24 cellular contexts compared by ENCODE assay signal in genomic region chr7:78635394-78635793, GRCh38.
"Had no signal": no experiment of that assay in that cellular context is flagged by ENCODE, and none has a peak within 500 bp of the region (broad histone marks: within the 10 kb centered on the region; RNA-seq: fewer than 3 reads in every experiment).

No MANE protein-coding gene starts in this region.

- H3K4me3 ChIP-seq: adrenal gland, coronary artery, dorsolateral prefrontal cortex, mucosa of descending colon, right lobe of liver, skin epidermis, thoracic aorta had no signal

- ATAC-seq: left cardiac atrium; left ventricle myocardium superior; mucosa of descending colon; natural killer cell treated with Interleukin-12 subunit alpha and Interleukin-12 subunit beta and Interleukin-15 and Interleukin-18, amount 100 ng/mL, for 72 hours; right lobe of liver; stimulated activated naive CD8-positive, alpha-beta T cell treated with anti-CD3 and anti-CD28 coated beads, Interleukin-15, Interleukin-2, amounts not matched to agents 100 U/mL and 50 U/mL, for 24 hours had no signal

- H3K27ac Mint-ChIP-seq: activated naive CD4-positive, alpha-beta T cell treated with anti-CD3 and anti-CD28 coated beads for 36 hours; activated naive CD8-positive, alpha-beta T cell treated with anti-CD3 and anti-CD28 coated beads for 36 hours; natural killer cell treated with Interleukin-12 subunit alpha and Interleukin-12 subunit beta and Interleukin-15 and Interleukin-18, amount 100 ng/mL, for 72 hours; T-helper 2 cell treated with Interferon-gamma antibody and Interleukin-4, amounts not matched to agents 5 μg/mL and 100 μg/mL, for 36 hours had no signal

- H3K27ac ChIP-seq: adrenal gland, brain microvascular endothelial cell, coronary artery, right lobe of liver, thoracic aorta, VCaP had no signal

- H3K27me3 Mint-ChIP-seq: activated naive CD8-positive, alpha-beta T cell treated with anti-CD3 and anti-CD28 coated beads for 36 hours; natural killer cell treated with Interleukin-12 subunit alpha and Interleukin-12 subunit beta and Interleukin-15 and Interleukin-18, amount 100 ng/mL, for 72 hours had no signal

- H3K27me3 ChIP-seq: adrenal gland, brain microvascular endothelial cell, dorsolateral prefrontal cortex, right lobe of liver had no signal

- H3K9me3 ChIP-seq: adrenal gland, mucosa of descending colon, right lobe of liver, thoracic aorta had no signal

- H3K4me1 ChIP-seq: adrenal gland, right lobe of liver had no signal

- H3K9me3 Mint-ChIP-seq: activated naive CD8-positive, alpha-beta T cell treated with anti-CD3 and anti-CD28 coated beads for 36 hours; T-helper 2 cell treated with Interferon-gamma antibody and Interleukin-4, amounts not matched to agents 5 μg/mL and 100 μg/mL, for 36 hours had no signal

- H3K4me1 Mint-ChIP-seq: activated naive CD8-positive, alpha-beta T cell treated with anti-CD3 and anti-CD28 coated beads for 36 hours had no signal

- DNase-seq: activated CD4-positive, alpha-beta T cell treated with anti-CD3 and anti-CD28 coated beads for 4 hours; activated CD4-positive, alpha-beta T cell treated with anti-CD3 and anti-CD28 coated beads, Interleukin-2, amount 50 U/mL, for 4 hours; activated effector memory CD4-positive, alpha-beta T cell treated with Interleukin-2 at 50 U/mL for 16 hours; activated naive CD4-positive, alpha-beta T cell treated with anti-CD3 and anti-CD28 coated beads for 36 hours; activated naive CD8-positive, alpha-beta T cell treated with anti-CD3 and anti-CD28 coated beads for 36 hours; adrenal gland; aorta; brain microvascular endothelial cell; dorsolateral prefrontal cortex; effector memory CD4-positive, alpha-beta T cell; left cardiac atrium; left ventricle myocardium superior; mucosa of descending colon; right lobe of liver; stimulated activated CD4-positive, alpha-beta T cell treated with anti-CD3 and anti-CD28 coated beads, Interleukin-12 subunit alpha, Interleukin-12 subunit beta, amount 100 ng/mL, for 4 hours; stimulated activated CD4-positive, alpha-beta T cell treated with anti-CD3 and anti-CD28 coated beads, Interleukin-4, amount 100 ng/mL, for 1 hour; stimulated activated naive CD8-positive, alpha-beta T cell treated with anti-CD3 and anti-CD28 coated beads, Interleukin-15, Interleukin-2, amounts not matched to agents 100 U/mL and 50 U/mL, for 24 hours; trophoblast cell had no signal

- H3K36me3 ChIP-seq: adrenal gland, brain microvascular endothelial cell, right lobe of liver, thoracic aorta had no signal

- H3K36me3 Mint-ChIP-seq: activated naive CD8-positive, alpha-beta T cell treated with anti-CD3 and anti-CD28 coated beads for 36 hours had no signal

- H3K4me3 Mint-ChIP-seq: activated naive CD4-positive, alpha-beta T cell treated with anti-CD3 and anti-CD28 coated beads for 36 hours; activated naive CD8-positive, alpha-beta T cell treated with anti-CD3 and anti-CD28 coated beads for 36 hours; natural killer cell treated with Interleukin-12 subunit alpha and Interleukin-12 subunit beta and Interleukin-15 and Interleukin-18, amount 100 ng/mL, for 72 hours; T-helper 2 cell treated with Interferon-gamma antibody and Interleukin-4, amounts not matched to agents 5 μg/mL and 100 μg/mL, for 36 hours had no signal
